In the genomic region with DNA sequence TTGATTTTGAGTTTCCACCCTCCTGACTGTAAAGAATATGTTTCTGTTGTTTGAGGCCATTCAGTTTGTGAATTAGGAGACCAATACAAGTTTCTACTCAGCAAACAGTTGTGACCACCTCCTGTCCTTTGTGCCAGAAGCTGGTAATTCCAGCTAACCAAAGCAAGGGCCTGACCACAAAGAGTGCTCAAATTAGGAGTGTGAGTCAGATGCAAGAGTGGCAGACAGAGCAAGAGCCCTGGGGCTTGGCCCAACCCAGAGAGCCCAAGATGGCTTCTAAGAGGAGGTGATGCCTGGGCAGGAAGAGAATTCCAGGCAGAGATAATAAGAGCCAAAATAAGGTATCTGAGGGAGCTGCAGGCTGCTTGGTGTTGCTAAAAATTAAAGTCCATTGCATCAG, we compare ENCODE assay signal across 17 cellular contexts.
"Had no signal": no experiment of that assay in that cellular context is flagged by ENCODE, and none has a peak within 500 bp of the region (broad histone marks: within the 10 kb centered on the region; RNA-seq: fewer than 3 reads in every experiment).

No MANE protein-coding gene starts in this region.

- H3K36me3 ChIP-seq: brain microvascular endothelial cell, left lung, ovary, sigmoid colon, spleen, uterus had no signal

- H3K9me3 ChIP-seq: ovary, sigmoid colon, uterus had no signal

- H3K27me3 ChIP-seq: brain microvascular endothelial cell, left lung, ovary, sigmoid colon, uterus had no signal

- H3K27ac ChIP-seq: brain microvascular endothelial cell, coronary artery, left lung, ovary, sigmoid colon, spleen, uterus had no signal

- H3K4me3 ChIP-seq: coronary artery, left lung, ovary, sigmoid colon, spleen, uterus had no signal

- H3K4me1 ChIP-seq: left lung, sigmoid colon, spleen, uterus had no signal

- DNase-seq: activated B cell treated with CpG ODN at 0.5 μM for 24 hours; activated CD4-positive, alpha-beta memory T cell treated with anti-CD3 and anti-CD28 coated beads, Interleukin-2, amount 10 ng/mL, durations not matched to agents 7 days and 5 days; activated CD4-positive, alpha-beta T cell treated with anti-CD3 and anti-CD28 coated beads for 4 hours; activated CD8-positive, alpha-beta memory T cell treated with anti-CD3 and anti-CD28 coated beads, Interleukin-2, amount 10 ng/mL, durations not matched to agents 7 days and 5 days; activated naive CD4-positive, alpha-beta T cell treated with anti-CD3 and anti-CD28 coated beads for 36 hours; brain microvascular endothelial cell; hypothalamus; left lung; naive B cell; ovary; sigmoid colon; spleen; stimulated activated CD4-positive, alpha-beta T cell treated with anti-CD3 and anti-CD28 coated beads, Interleukin-4, amount 100 ng/mL, for 4 hours; stimulated activated naive CD4-positive, alpha-beta T cell; SW 1271; uterus had no signal
